18 cellular contexts compared by ENCODE assay signal in the genomic region with DNA sequence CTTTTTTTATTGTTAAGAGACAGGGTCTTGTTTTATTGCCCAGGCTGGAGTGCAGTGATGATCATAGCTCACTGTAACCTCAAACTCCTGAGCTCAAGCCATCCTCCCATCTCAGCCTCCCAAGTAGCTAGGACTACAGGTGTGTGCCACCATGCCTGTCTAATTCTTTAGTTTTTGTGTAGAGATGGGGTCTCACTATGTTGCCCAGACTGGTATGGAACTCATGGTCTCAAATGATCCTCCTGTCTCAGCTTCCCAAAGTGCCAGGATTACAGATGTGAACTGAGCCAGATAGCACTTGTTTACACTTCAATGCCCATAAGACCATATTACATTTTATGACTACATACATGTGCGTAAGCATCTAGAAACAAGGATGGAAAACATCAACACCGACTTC. TPM values are rescaled to one million over a fixed set of nuclear protein-coding genes. Genes with fewer than 3 reads are reported as not detected.
DNase-seq lines count a peak whose midpoint lies in the region; ATAC-seq, FAIRE-seq and TF ChIP-seq lines count a peak whose summit lies in the region.
"Had no signal": no experiment of that assay in that cellular context is flagged by ENCODE, and none has a peak within 500 bp of the region (broad histone marks: within the 10 kb centered on the region; RNA-seq: fewer than 3 reads in every experiment).

No MANE protein-coding gene starts in this region.

- WGBS in HepG2 (ENCODE audit: low lambda C conversion rate): 100% methylated on average over 2 of the region's 2 CpGs
- WGBS in right lobe of liver (ENCODE audit: insufficient coverage, low coverage, low lambda C conversion rate, missing lambda C conversion rate): 90% methylated on average over 2 of the region's 2 CpGs
- 94 to 100% (median 96%) methylated on average over 2 of the region's 2 CpGs for WGBS in spleen, 5 donors

- BruUV-seq in HepG2 (replicated peaks; lab: Mats Ljungman, UMichigan): no TSS peak

- H3K9me3 Mint-ChIP-seq in T-helper 1 cell treated with Interleukin-12 subunit alpha and Interleukin-12 subunit beta and Interleukin-4 antibody, amounts not matched to agents 30 μg/mL and 1 μg/mL, for 36 hours: no peaks in the 10 kb centered on the region
- no peaks in the 10 kb centered on the region for H3K9me3 Mint-ChIP-seq in activated T-helper 17 cell treated with anti-CD3 and anti-CD28 coated beads, Interleukin-2, amount 50 U/mL, for 72 hours
- no peaks in the 10 kb centered on the region for H3K9me3 Mint-ChIP-seq in naive thymus-derived CD8-positive, alpha-beta T cell
- H3K9me3 Mint-ChIP-seq: HFFc6 had no signal

- H3K27ac Mint-ChIP-seq in T-helper 1 cell treated with Interleukin-12 subunit alpha and Interleukin-12 subunit beta and Interleukin-4 antibody, amounts not matched to agents 30 μg/mL and 1 μg/mL, for 36 hours: peak overlapping the region; percentile 20
- peak overlapping the region; percentile 67 for H3K27ac Mint-ChIP-seq in activated T-helper 17 cell treated with anti-CD3 and anti-CD28 coated beads, Interleukin-2, amount 50 U/mL, for 72 hours
- peak overlapping the region in 8 of 10 donors; percentile 11 to 80 (median 56) for H3K27ac Mint-ChIP-seq in naive thymus-derived CD8-positive, alpha-beta T cell

- TF ChIP-seq EP300 in HepG2 (IDR thresholded peaks at IDR 0.05; ENCODE audit: low read depth in 2 of 2, low read length in 2 of 2): no peak
- TF ChIP-seq EP300 in HepG2 (CRISPR knock-in tag; IDR thresholded peaks at IDR 0.05; ENCODE audit: borderline replicate concordance): no peak

- H3K4me3 ChIP-seq in HepG2 (replicated peaks in 1 of 3; ENCODE audit: insufficient read depth in 1 of 3, low read depth in 2 of 3, low read length in 3 of 3) (no peak overlapping the region), right lobe of liver (no peak overlapping the region), spleen (no peak overlapping the region)

- H3K27me3 ChIP-seq in HepG2 (ENCODE audit: control insufficient read depth in 1 of 2, insufficient read depth in 2 of 2, low read length in 2 of 2) (no peaks in the 10 kb centered on the region), right lobe of liver (no peaks in the 10 kb centered on the region), spleen (replicated peaks in 1 of 7) (no peaks in the 10 kb centered on the region)
- H3K27me3 ChIP-seq: BE2C had no signal

- CTCF ChIA-PET in HepG2 (lab: Yijun Ruan, JAX; ENCODE audit: low intra/inter-chr PET ratio, low total read pairs): no interaction called here

- POLR2A ChIA-PET in HepG2 (lab: Yijun Ruan, JAX): interaction anchor here (1.3 to 5.8 kb wide), 2 partner anchors 8 to 18 kb away, joined by 3 to 48 read pairs; partner anchors contain the start of gene EIF2S2
- POLR2A ChIA-PET in naive thymus-derived CD8-positive, alpha-beta T cell (lab: Charles Lee): interaction anchor here (1.0 kb wide), 1 partner anchor 18 kb away, joined by 4 read pairs; the partner anchor contains the start of gene EIF2S2

- H3K27me3 Mint-ChIP-seq in T-helper 1 cell treated with Interleukin-12 subunit alpha and Interleukin-12 subunit beta and Interleukin-4 antibody, amounts not matched to agents 30 μg/mL and 1 μg/mL, for 36 hours (ENCODE audit: low read depth): no peaks in the 10 kb centered on the region
- no peaks in the 10 kb centered on the region for H3K27me3 Mint-ChIP-seq in activated T-helper 17 cell treated with anti-CD3 and anti-CD28 coated beads, Interleukin-2, amount 50 U/mL, for 72 hours
- H3K27me3 Mint-ChIP-seq in naive thymus-derived CD8-positive, alpha-beta T cell: no peaks in the 10 kb centered on the region

- FAIRE-seq in HepG2 (lab: Jason Lieb, UNC): no peak

- peaks cover 46% of the 10 kb centered on the region for H3K36me3 Mint-ChIP-seq in T-helper 1 cell treated with Interleukin-12 subunit alpha and Interleukin-12 subunit beta and Interleukin-4 antibody, amounts not matched to agents 30 μg/mL and 1 μg/mL, for 36 hours (ENCODE audit: low read depth)
- peaks cover 99% of the 10 kb centered on the region for H3K36me3 Mint-ChIP-seq in activated T-helper 17 cell treated with anti-CD3 and anti-CD28 coated beads, Interleukin-2, amount 50 U/mL, for 72 hours (ENCODE audit: low read depth)
- peaks cover 11 to 94% (median 40%) of the 10 kb centered on the region in 3 donors for H3K36me3 Mint-ChIP-seq in naive thymus-derived CD8-positive, alpha-beta T cell

- H3K4me1 Mint-ChIP-seq in T-helper 1 cell treated with Interleukin-12 subunit alpha and Interleukin-12 subunit beta and Interleukin-4 antibody, amounts not matched to agents 30 μg/mL and 1 μg/mL, for 36 hours (ENCODE audit: low read depth): peaks cover 8% of the 10 kb centered on the region
- no peaks in the 10 kb centered on the region for H3K4me1 Mint-ChIP-seq in activated T-helper 17 cell treated with anti-CD3 and anti-CD28 coated beads, Interleukin-2, amount 50 U/mL, for 72 hours
- H3K4me1 Mint-ChIP-seq in naive thymus-derived CD8-positive, alpha-beta T cell: peaks cover 4 to 11% (median 4%) of the 10 kb centered on the region in 4 donors

- TF ChIP-seq POLR2A in HepG2 (IDR thresholded peaks at IDR 0.05; ENCODE audit: insufficient read depth in 1 of 2, low read depth in 2 of 2, low read length in 2 of 2) (peak in 1 of 2 experiments; percentile 23; a peak in 1 of 4 replicates), right lobe of liver (IDR thresholded peaks at IDR 0.05) (no peak), spleen (IDR thresholded peaks at IDR 0.05) (no peak)

- H3K9me3 ChIP-seq in HepG2 (ENCODE audit: low read length) (no peaks in the 10 kb centered on the region), right lobe of liver (no peaks in the 10 kb centered on the region), spleen (no peaks in the 10 kb centered on the region)
- H3K9me3 ChIP-seq: BE2C had no signal

- peaks cover 27% of the 10 kb centered on the region for H4K20me1 ChIP-seq in HepG2 (ENCODE audit: insufficient read depth, low read length)

- H3K36me3 ChIP-seq in HepG2 (replicated peaks in 1 of 2; ENCODE audit: control insufficient read depth in 1 of 2, insufficient read depth in 2 of 2, low read length in 2 of 2) (peaks cover 53 to 94% of the 10 kb centered on the region in 2 experiments), right lobe of liver (peaks cover 24 to 97% (median 69%) of the 10 kb centered on the region in 4 donors), spleen (peaks cover 6 to 100% (median 97%) of the 10 kb centered on the region in 6 donors)

- no peak overlapping the region for H3K4me3 Mint-ChIP-seq in T-helper 1 cell treated with Interleukin-12 subunit alpha and Interleukin-12 subunit beta and Interleukin-4 antibody, amounts not matched to agents 30 μg/mL and 1 μg/mL, for 36 hours
- no peak overlapping the region for H3K4me3 Mint-ChIP-seq in activated T-helper 17 cell treated with anti-CD3 and anti-CD28 coated beads, Interleukin-2, amount 50 U/mL, for 72 hours
- H3K4me3 Mint-ChIP-seq in naive thymus-derived CD8-positive, alpha-beta T cell: no peak overlapping the region
- H3K4me3 Mint-ChIP-seq: HFFc6 had no signal

- intact Hi-C loops in HepG2 (cut with micrococcal nuclease; ENCODE audit: unreplicated experiment): no loop called here
- intact Hi-C loops in right lobe of liver (cut with DNase I): no loop called here
- intact Hi-C loops in spleen (cut with DNase I; ENCODE audit: low total_unique reads): no loop called here

- H3K27ac ChIP-seq in HepG2 (ENCODE audit: extremely low read length, insufficient read depth, low read length) (no peak overlapping the region), right lobe of liver (no peak overlapping the region), spleen (no peak overlapping the region)

- in situ Hi-C loops in HepG2 (cut with HindIII; ENCODE audit: extremely low pct_ligation_motif_present, low pct_unique_long_range_greater_than_20kb): no loop called here

- H2AFZ ChIP-seq in HepG2 (ENCODE audit: low read length): no peak overlapping the region

- no peak for ATAC-seq in HepG2
- ATAC-seq in right lobe of liver: no peak
- ATAC-seq in activated T-helper 17 cell treated with anti-CD3 and anti-CD28 coated beads, Interleukin-2, amount 50 U/mL, for 72 hours (replicated peaks): no peak
- no peak for ATAC-seq in naive thymus-derived CD8-positive, alpha-beta T cell
- ATAC-seq in HG03457 (IDR thresholded peaks at IDR 0.05; ENCODE audit: unreplicated experiment): no peak
- ATAC-seq: Panc1 had no signal

- DNase-seq in T-helper 1 cell: no peak
- no peak for DNase-seq in HepG2 (ENCODE audit: low spot score)
- no peak for DNase-seq in right lobe of liver
- no peak for DNase-seq in naive thymus-derived CD8-positive, alpha-beta T cell
- DNase-seq in spleen: no peak
- DNase-seq: 8988T, BE2C, DMS79 treated with DMSO at 0.1 percent for 48 hours, HFFc6, KG1, NCI-H1436 treated with DMSO at 0.1 percent for 48 hours, NCI-H2029 treated with DMSO at 0.1 percent for 48 hours, NCI-H2171 treated with DMSO at 0.1 percent for 48 hours, NCI-H446 treated with DMSO at 0.1 percent for 48 hours had no signal

- TF ChIP-seq CTCF in HepG2 (CRISPR knock-in tag; IDR thresholded peaks at IDR 0.05) (no peak), right lobe of liver (IDR thresholded peaks at IDR 0.05) (no peak), spleen (IDR thresholded peaks at IDR 0.05 in 8 of 11, conservative IDR thresholded peaks at IDR 0.05 in 3 of 11) (no peak)

- H3K9ac ChIP-seq in HepG2 (ENCODE audit: insufficient read depth, low read depth, low read length): no peak overlapping the region

- TF ChIP-seq RAD21 in HepG2 (CRISPR knock-in tag; IDR thresholded peaks at IDR 0.05): no peak

- H3K4me2 ChIP-seq in HepG2 (ENCODE audit: low read depth, low read length): no peak overlapping the region

- H3K79me2 ChIP-seq in HepG2 (ENCODE audit: insufficient read depth, low read length): peaks cover 5% of the 10 kb centered on the region

- H3K4me1 ChIP-seq in HepG2 (ENCODE audit: insufficient read depth, low read length): no peaks in the 10 kb centered on the region
- H3K4me1 ChIP-seq in right lobe of liver: no peaks in the 10 kb centered on the region
- H3K4me1 ChIP-seq in spleen: no peaks in the 10 kb centered on the region
- H3K4me1 ChIP-seq: BE2C had no signal

RNA-seq across cellular contexts. Expression of gene EIF2S2, which starts 18.1 kb away (rescaled TPM):
- 213 and 316 TPM in 2 replicates for total RNA-seq in HepG2 (2016; rRNA removed; fragmentation: Illumina TruSeq; extraction: Trizol)
- 51.0 and 51.7 TPM in 2 replicates for total RNA-seq in HepG2 (2016; cell fraction: cytosol; rRNA removed; fragmentation: Illumina TruSeq; extraction: Trizol; ENCODE audit: low read depth)
- total RNA-seq in HepG2 (2016; cell fraction: insoluble cytoplasmic fraction; rRNA removed; fragmentation: Illumina TruSeq; extraction: Trizol): 208 and 329 TPM in 2 replicates
- total RNA-seq in HepG2 (2016; cell fraction: membrane; rRNA removed; fragmentation: Illumina TruSeq; extraction: Trizol): 97.8 and 98.8 TPM in 2 replicates
- 76.0 and 84.1 TPM in 2 replicates for total RNA-seq in HepG2 (2016; cell fraction: nucleus; rRNA removed; fragmentation: Illumina TruSeq; extraction: Trizol)
- 102 and 126 TPM in 2 replicates for polyA plus RNA-seq in HepG2 (2011; rRNA removed)
- polyA plus RNA-seq in HepG2 (2011; cell fraction: cytosol; rRNA removed): 63.0 and 92.8 TPM in 2 replicates
- polyA plus RNA-seq in HepG2 (2011; cell fraction: nucleus; rRNA removed): 22.9 and 30.3 TPM in 2 replicates
- polyA plus RNA-seq in HepG2 (2012): 143 and 178 TPM in 2 replicates
- polyA plus RNA-seq in HepG2 (2016; cell fraction: cytosol; fragmentation: Illumina TruSeq; extraction: Trizol; ENCODE audit: low read depth): 36.0 and 36.2 TPM in 2 replicates
- polyA plus RNA-seq in HepG2 (2016; cell fraction: insoluble cytoplasmic fraction; fragmentation: Illumina TruSeq; extraction: Trizol; ENCODE audit: low read depth): 299 and 317 TPM in 2 replicates
- 66.5 and 67.3 TPM in 2 replicates for polyA plus RNA-seq in HepG2 (2016; cell fraction: membrane; fragmentation: Illumina TruSeq; extraction: Trizol; ENCODE audit: low read depth)
- polyA plus RNA-seq in HepG2 (2016; cell fraction: nucleus; fragmentation: Illumina TruSeq; extraction: Trizol; ENCODE audit: insufficient read depth, low read depth): 111 and 114 TPM in 2 replicates
- polyA minus RNA-seq in HepG2 (2011; rRNA and poly(A)+ RNA removed; ENCODE audit: low replicate concordance): 27.1 and 39.1 TPM in 2 replicates
- 55.0 and 56.6 TPM in 2 replicates for polyA minus RNA-seq in HepG2 (2011; cell fraction: cytosol; rRNA and poly(A)+ RNA removed)
- polyA minus RNA-seq in HepG2 (2011; cell fraction: nucleus; rRNA and poly(A)+ RNA removed): 34.4 and 37.0 TPM in 2 replicates
- total RNA-seq in right lobe of liver: 10 to 100 TPM; 16.7 to 50.6 (median 30.8) TPM
- total RNA-seq in activated T-helper 17 cell treated with anti-CD3 and anti-CD28 coated beads, Interleukin-2, amount 50 U/mL, for 72 hours: 100 to 1,000 TPM in 1 of 2 donors, 10 to 100 TPM in 1; 64.0 to 107 TPM
- 10 to 100 TPM; 61.9 to 66.5 TPM for total RNA-seq in naive thymus-derived CD8-positive, alpha-beta T cell
- 10 to 100 TPM; 17.5 to 21.6 (median 20.2) TPM for polyA plus RNA-seq in naive thymus-derived CD8-positive, alpha-beta T cell
- total RNA-seq in spleen: 10 to 100 TPM; 34.8 to 45.3 (median 39.9) TPM
- 10 to 100 TPM; 30.0 to 40.9 (median 37.1) TPM for polyA plus RNA-seq in spleen
